21 cellular contexts compared by ENCODE assay signal in the genomic region with DNA sequence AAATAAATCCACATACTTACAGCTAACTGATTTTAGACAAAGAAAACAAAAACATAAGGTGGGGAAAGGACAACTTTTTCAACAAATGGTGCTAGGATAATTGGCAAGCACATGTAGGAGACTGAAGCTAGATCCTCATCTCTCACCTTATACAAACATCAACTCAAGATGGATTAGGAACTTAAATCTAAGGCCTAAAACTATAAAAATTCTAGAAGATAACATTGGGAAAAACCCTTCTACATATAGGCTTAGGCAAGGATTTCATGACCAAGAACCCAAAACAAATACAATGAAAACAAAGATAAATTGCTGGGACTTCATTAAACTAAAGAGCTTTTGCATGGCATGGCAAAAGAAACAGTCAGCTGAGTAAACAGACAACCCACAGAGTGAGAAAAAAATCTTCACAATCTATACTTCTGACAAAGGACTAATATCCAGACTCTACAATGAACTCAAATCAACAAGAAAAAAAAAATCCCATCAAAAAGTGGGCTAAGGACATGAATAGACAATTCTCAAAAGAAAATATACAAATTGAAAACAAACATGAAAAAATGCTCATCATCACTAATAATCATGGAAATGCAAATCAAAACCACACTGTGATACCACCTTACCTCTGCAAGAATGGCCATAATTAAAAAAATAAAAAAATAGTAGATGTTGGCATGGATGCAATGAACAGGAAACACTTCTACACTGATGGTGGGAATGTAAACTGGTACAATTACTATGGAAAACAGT. TPM values are rescaled to one million over a fixed set of nuclear protein-coding genes. Genes with fewer than 3 reads are reported as not detected.
DNase-seq lines count a peak whose midpoint lies in the region; ATAC-seq, FAIRE-seq and TF ChIP-seq lines count a peak whose summit lies in the region.
"Had no signal": no experiment of that assay in that cellular context is flagged by ENCODE, and none has a peak within 500 bp of the region (broad histone marks: within the 10 kb centered on the region; RNA-seq: fewer than 3 reads in every experiment).

No MANE protein-coding gene starts in this region.

- intact Hi-C loops in HepG2 (cut with micrococcal nuclease; ENCODE audit: unreplicated experiment) (no loop called here), mammary epithelial cell (cut with micrococcal nuclease) (no loop called here)

- no peak for TF ChIP-seq EP300 in HepG2 (IDR thresholded peaks at IDR 0.05; ENCODE audit: low read depth in 2 of 2, low read length in 2 of 2)
- no peak for TF ChIP-seq EP300 in HepG2 (CRISPR knock-in tag; IDR thresholded peaks at IDR 0.05; ENCODE audit: borderline replicate concordance)

- H3K27ac ChIP-seq in HepG2 (ENCODE audit: extremely low read length, insufficient read depth, low read length) = no peak overlapping the region
- H3K27ac ChIP-seq in mammary epithelial cell (ENCODE audit: insufficient read depth, low read depth, low read length) = no peak overlapping the region
- H3K27ac ChIP-seq in neuronal stem cell (replicated peaks; ENCODE audit: low read length) = no peak overlapping the region
- H3K27ac ChIP-seq: BLaER1 treated with 17β-estradiol and CSF1 and Interleukin-3, amounts not matched to agents 10 nM and 100 nM had no signal

- TF ChIP-seq RAD21 in HepG2 (CRISPR knock-in tag; IDR thresholded peaks at IDR 0.05) = no peak

- TF ChIP-seq POLR2A in HepG2 (IDR thresholded peaks at IDR 0.05; ENCODE audit: insufficient read depth in 1 of 2, low read depth in 2 of 2, low read length in 2 of 2) = peak; percentile 61 to 69

- in situ Hi-C loops in HepG2 (cut with HindIII; ENCODE audit: extremely low pct_ligation_motif_present, low pct_unique_long_range_greater_than_20kb) (no loop called here), mammary epithelial cell (cut with MboI; ENCODE audit: low sequenced_read_pairs in 2 of 2) (no loop called here)

- ATAC-seq in HepG2 = no peak
- no peak for ATAC-seq in GM21515 (IDR thresholded peaks at IDR 0.05; ENCODE audit: unreplicated experiment)

- no peaks in the 10 kb centered on the region for H3K27me3 ChIP-seq in HepG2 (ENCODE audit: control insufficient read depth in 1 of 2, insufficient read depth in 2 of 2, low read length in 2 of 2)
- H3K27me3 ChIP-seq in mammary epithelial cell (ENCODE audit: insufficient read depth, low read length) = peaks cover 2% of the 10 kb centered on the region
- no peaks in the 10 kb centered on the region for H3K27me3 ChIP-seq in neuronal stem cell (ENCODE audit: control insufficient read depth in 3 of 3, insufficient read depth in 3 of 3, low read depth in 1 of 3, low read length in 3 of 3)
- H3K27me3 ChIP-seq: BLaER1 treated with 17β-estradiol and CSF1 and Interleukin-3, amounts not matched to agents 10 nM and 100 nM had no signal

- POLR2A ChIA-PET in HepG2 (lab: Yijun Ruan, JAX) = interaction anchor here (0.7 to 7.8 kb wide), 5 partner anchors 10 to 80 kb away, joined by 3 to 85 read pairs (median 5); no protein-coding TSS in a partner anchor

- FAIRE-seq in HepG2 (lab: Jason Lieb, UNC) = no peak
- FAIRE-seq: G401.6, GM12891 had no signal

- H2BK12ac ChIP-seq in neuronal stem cell (ENCODE audit: low read length) = no peak overlapping the region

- no peak overlapping the region for H2BK5ac ChIP-seq in neuronal stem cell (ENCODE audit: low read length)

- no peak overlapping the region for H3K14ac ChIP-seq in neuronal stem cell (ENCODE audit: low read length)

- no peak overlapping the region for H2BK15ac ChIP-seq in neuronal stem cell (ENCODE audit: low read length)

- DNase-seq in NCI-H2107 treated with DMSO at 0.1 percent for 48 hours (lab: John Stamatoyannopoulos, UW; ENCODE audit: unreplicated experiment) = peak; percentile 19
- no peak for DNase-seq in NCI-H2107 (lab: John Stamatoyannopoulos, UW)
- peak; percentile 29 for DNase-seq in DMS53 (lab: John Stamatoyannopoulos, UW)
- DNase-seq in NCI-H345 (lab: John Stamatoyannopoulos, UW) = peak; percentile 25
- DNase-seq in HepG2 (ENCODE audit: low spot score) = no peak
- no peak for DNase-seq in mammary epithelial cell
- DNase-seq in neuronal stem cell (ENCODE audit: low spot score) = no peak
- DNase-seq: ACHN; Calu3; CD4-positive, CD25-positive, alpha-beta regulatory T cell; DMS 273 treated with DMSO at 0.1 percent for 48 hours; DMS79 treated with DMSO at 0.1 percent for 48 hours; EL; GOT3; H9 had no signal

- H3K18ac ChIP-seq in neuronal stem cell (ENCODE audit: low read length) = no peak overlapping the region

- H2AFZ ChIP-seq in HepG2 (ENCODE audit: low read length) (no peak overlapping the region), mammary epithelial cell (ENCODE audit: low read depth, low read length) (no peak overlapping the region), neuronal stem cell (ENCODE audit: low read length) (no peak overlapping the region)

- H4K20me1 ChIP-seq in HepG2 (ENCODE audit: insufficient read depth, low read length) (peaks cover 3% of the 10 kb centered on the region; the same call in 1 of the 2 replicates), mammary epithelial cell (ENCODE audit: insufficient read depth, low read length) (no peaks in the 10 kb centered on the region)
- H4K20me1 ChIP-seq: BLaER1 treated with 17β-estradiol and CSF1 and Interleukin-3, amounts not matched to agents 10 nM and 100 nM had no signal

- TF ChIP-seq CTCF in HepG2 (CRISPR knock-in tag; IDR thresholded peaks at IDR 0.05) (no peak), mammary epithelial cell (conservative IDR thresholded peaks at IDR 0.05 in 1 of 2, IDR thresholded peaks at IDR 0.05 in 1 of 2; ENCODE audit: extremely low read depth in 1 of 2, insufficient read depth in 1 of 2, low read depth in 1 of 2, low read length in 2 of 2) (no peak)

- H3K36me3 ChIP-seq in HepG2 (replicated peaks in 1 of 2; ENCODE audit: control insufficient read depth in 1 of 2, insufficient read depth in 2 of 2, low read length in 2 of 2) = peaks cover 7 to 31% of the 10 kb centered on the region in 2 experiments; a peak in 4 of 5 replicates
- H3K36me3 ChIP-seq in mammary epithelial cell (ENCODE audit: insufficient read depth, low read length) = no peaks in the 10 kb centered on the region
- no peaks in the 10 kb centered on the region for H3K36me3 ChIP-seq in neuronal stem cell (replicated peaks in 1 of 2; ENCODE audit: control insufficient read depth in 2 of 2, insufficient read depth in 2 of 2, low read length in 2 of 2)
- H3K36me3 ChIP-seq: BLaER1 treated with 17β-estradiol and CSF1 and Interleukin-3, amounts not matched to agents 10 nM and 100 nM had no signal

- BruUV-seq in HepG2 (replicated peaks; lab: Mats Ljungman, UMichigan) = TSS peak; percentile 0
- no TSS peak for BruUV-seq in mammary epithelial cell (replicated peaks; lab: Mats Ljungman, UMichigan)

- H3K9ac ChIP-seq in HepG2 (ENCODE audit: insufficient read depth, low read depth, low read length) (no peak overlapping the region), mammary epithelial cell (ENCODE audit: insufficient read depth, low read length) (no peak overlapping the region), neuronal stem cell (ENCODE audit: low read depth, low read length, poor library complexity) (no peak overlapping the region)
- H3K9ac ChIP-seq: BLaER1 treated with 17β-estradiol and CSF1 and Interleukin-3, amounts not matched to agents 10 nM and 100 nM had no signal

- peaks cover 24% of the 10 kb centered on the region for H3K4me1 ChIP-seq in HepG2 (ENCODE audit: insufficient read depth, low read length)
- H3K4me1 ChIP-seq in mammary epithelial cell (ENCODE audit: insufficient read depth, low read length) = no peaks in the 10 kb centered on the region
- H3K4me1 ChIP-seq in neuronal stem cell (ENCODE audit: control insufficient read depth in 2 of 2, insufficient read depth in 1 of 2, low read depth in 1 of 2, low read length in 2 of 2) = no peaks in the 10 kb centered on the region
- H3K4me1 ChIP-seq: BLaER1 treated with 17β-estradiol and CSF1 and Interleukin-3, amounts not matched to agents 10 nM and 100 nM had no signal

- no peak overlapping the region for H4K91ac ChIP-seq in neuronal stem cell (ENCODE audit: low read depth, low read length, poor library complexity)

- H2BK120ac ChIP-seq in neuronal stem cell (ENCODE audit: low read depth, low read length) = no peak overlapping the region

- dilution Hi-C loops in mammary epithelial cell (cut with HindIII; ENCODE audit: low sequenced_read_pairs) = no loop called here

- no peak overlapping the region for H3K4me3 ChIP-seq in HepG2 (replicated peaks in 1 of 3; ENCODE audit: insufficient read depth in 1 of 3, low read depth in 2 of 3, low read length in 3 of 3)
- no peak overlapping the region for H3K4me3 ChIP-seq in mammary epithelial cell (replicated peaks in 1 of 3; ENCODE audit: insufficient read depth in 1 of 3, low read depth in 2 of 3, low read length in 3 of 3)
- no peak overlapping the region for H3K4me3 ChIP-seq in neuronal stem cell (ENCODE audit: low read length in 2 of 2)
- H3K4me3 ChIP-seq: BLaER1 treated with 17β-estradiol and CSF1 and Interleukin-3, amounts not matched to agents 10 nM and 100 nM had no signal

- no peak overlapping the region for H3K4me2 ChIP-seq in HepG2 (ENCODE audit: low read depth, low read length)
- no peak overlapping the region for H3K4me2 ChIP-seq in mammary epithelial cell (ENCODE audit: insufficient read depth, low read depth, low read length)
- no peak overlapping the region for H3K4me2 ChIP-seq in neuronal stem cell (ENCODE audit: insufficient read depth, low read length, poor library complexity, severe bottlenecking)
- H3K4me2 ChIP-seq: BLaER1 treated with 17β-estradiol and CSF1 and Interleukin-3, amounts not matched to agents 10 nM and 100 nM had no signal

- H3K9me3 ChIP-seq in HepG2 (ENCODE audit: low read length) = no peaks in the 10 kb centered on the region
- no peaks in the 10 kb centered on the region for H3K9me3 ChIP-seq in mammary epithelial cell (replicated peaks; ENCODE audit: insufficient read depth, low read length)
- H3K9me3 ChIP-seq in neuronal stem cell (replicated peaks in 1 of 2; ENCODE audit: control insufficient read depth in 2 of 2, insufficient read depth in 1 of 2, low read depth in 1 of 2, low read length in 2 of 2) = no peaks in the 10 kb centered on the region
- H3K9me3 ChIP-seq: BLaER1 treated with 17β-estradiol and CSF1 and Interleukin-3, amounts not matched to agents 10 nM and 100 nM had no signal

- H3K4ac ChIP-seq in neuronal stem cell (ENCODE audit: low read length) = no peak overlapping the region

- peaks cover 7% of the 10 kb centered on the region for H3K79me2 ChIP-seq in HepG2 (ENCODE audit: insufficient read depth, low read length)
- no peaks in the 10 kb centered on the region for H3K79me2 ChIP-seq in mammary epithelial cell (ENCODE audit: insufficient read depth, low read length)

- no peak overlapping the region for H2AK5ac ChIP-seq in neuronal stem cell (ENCODE audit: low read depth, low read length)

- H3K23ac ChIP-seq in neuronal stem cell (ENCODE audit: low read depth, low read length, poor library complexity) = no peak overlapping the region

- no peak overlapping the region for H4K8ac ChIP-seq in neuronal stem cell (ENCODE audit: low read depth, low read length)

- no peaks in the 10 kb centered on the region for H3K79me1 ChIP-seq in neuronal stem cell (ENCODE audit: low read depth, low read length)

- CTCF ChIA-PET in HepG2 (lab: Yijun Ruan, JAX; ENCODE audit: low intra/inter-chr PET ratio, low total read pairs) = interaction anchor here (1.1 kb wide), 1 partner anchor 25 kb away, joined by 3 read pairs; no protein-coding TSS in a partner anchor
- CTCF ChIA-PET in mammary epithelial cell (lab: Charles Lee; ENCODE audit: low non-redundant PET) = no interaction called here

RNA-seq across cellular contexts. Expression of a gene that starts 14.1 kb away (rescaled TPM):
- total RNA-seq in HepG2 (2016; rRNA removed; fragmentation: Illumina TruSeq; extraction: Trizol) (4,406 and 9,434 TPM in 2 replicates), mammary epithelial cell (not detected)
- total RNA-seq in HepG2 (2016; cell fraction: cytosol; rRNA removed; fragmentation: Illumina TruSeq; extraction: Trizol; ENCODE audit: low read depth) = 859 and 984 TPM in 2 replicates
- 4,328 and 8,879 TPM in 2 replicates for total RNA-seq in HepG2 (2016; cell fraction: insoluble cytoplasmic fraction; rRNA removed; fragmentation: Illumina TruSeq; extraction: Trizol)
- 1,470 and 1,653 TPM in 2 replicates for total RNA-seq in HepG2 (2016; cell fraction: membrane; rRNA removed; fragmentation: Illumina TruSeq; extraction: Trizol)
- total RNA-seq in HepG2 (2016; cell fraction: nucleus; rRNA removed; fragmentation: Illumina TruSeq; extraction: Trizol) = 6,106 and 7,724 TPM in 2 replicates
- polyA plus RNA-seq in HepG2 (2011; rRNA removed) (12,657 and 13,105 TPM in 2 replicates), mammary epithelial cell (0.09 TPM)
- polyA plus RNA-seq in HepG2 (2011; cell fraction: cytosol; rRNA removed) = 10,032 and 12,863 TPM in 2 replicates
- 3,859 and 4,411 TPM in 2 replicates for polyA plus RNA-seq in HepG2 (2011; cell fraction: nucleus; rRNA removed)
- 15,767 and 21,683 TPM in 2 replicates for polyA plus RNA-seq in HepG2 (2012)
- 881 and 929 TPM in 2 replicates for polyA plus RNA-seq in HepG2 (2016; cell fraction: cytosol; fragmentation: Illumina TruSeq; extraction: Trizol; ENCODE audit: low read depth)
- 4,042 and 4,098 TPM in 2 replicates for polyA plus RNA-seq in HepG2 (2016; cell fraction: insoluble cytoplasmic fraction; fragmentation: Illumina TruSeq; extraction: Trizol; ENCODE audit: low read depth)
- 1,126 and 1,308 TPM in 2 replicates for polyA plus RNA-seq in HepG2 (2016; cell fraction: membrane; fragmentation: Illumina TruSeq; extraction: Trizol; ENCODE audit: low read depth)
- 10,518 and 11,638 TPM in 2 replicates for polyA plus RNA-seq in HepG2 (2016; cell fraction: nucleus; fragmentation: Illumina TruSeq; extraction: Trizol; ENCODE audit: insufficient read depth, low read depth)
- 1.4 and 2,561 TPM in 2 replicates for polyA minus RNA-seq in HepG2 (2011; rRNA and poly(A)+ RNA removed; ENCODE audit: low replicate concordance)
- 2,774 and 4,050 TPM in 2 replicates for polyA minus RNA-seq in HepG2 (2011; cell fraction: cytosol; rRNA and poly(A)+ RNA removed)
- polyA minus RNA-seq in HepG2 (2011; cell fraction: nucleus; rRNA and poly(A)+ RNA removed) = 1,510 and 2,631 TPM in 2 replicates
- not detected for polyA minus RNA-seq in mammary epithelial cell
- 0.20 TPM for polyA plus RNA-seq in neuronal stem cell (2013, experiment 1 of 2)
- 0.11 TPM for polyA plus RNA-seq in neuronal stem cell (2013, experiment 2 of 2)
- total RNA-seq: Calu3; CD4-positive, CD25-positive, alpha-beta regulatory T cell had no signal
- polyA plus RNA-seq: CD4-positive, CD25-positive, alpha-beta regulatory T cell had no signal

RNA-seq across cellular contexts. Expression of a gene that starts 17.8 kb away (rescaled TPM):
- total RNA-seq in HepG2 (2016; rRNA removed; fragmentation: Illumina TruSeq; extraction: Trizol) = 10,101 and 22,625 TPM in 2 replicates
- total RNA-seq in HepG2 (2016; cell fraction: cytosol; rRNA removed; fragmentation: Illumina TruSeq; extraction: Trizol; ENCODE audit: low read depth) = 1,763 and 1,983 TPM in 2 replicates
- 10,071 and 21,691 TPM in 2 replicates for total RNA-seq in HepG2 (2016; cell fraction: insoluble cytoplasmic fraction; rRNA removed; fragmentation: Illumina TruSeq; extraction: Trizol)
- 2,665 and 3,098 TPM in 2 replicates for total RNA-seq in HepG2 (2016; cell fraction: membrane; rRNA removed; fragmentation: Illumina TruSeq; extraction: Trizol)
- total RNA-seq in HepG2 (2016; cell fraction: nucleus; rRNA removed; fragmentation: Illumina TruSeq; extraction: Trizol) = 14,455 and 17,797 TPM in 2 replicates
- 22,205 and 22,259 TPM in 2 replicates for polyA plus RNA-seq in HepG2 (2011; rRNA removed)
- polyA plus RNA-seq in HepG2 (2011; cell fraction: cytosol; rRNA removed) = 10,343 and 19,758 TPM in 2 replicates
- polyA plus RNA-seq in HepG2 (2011; cell fraction: nucleus; rRNA removed) = 4,838 and 7,133 TPM in 2 replicates
- 30,113 and 41,157 TPM in 2 replicates for polyA plus RNA-seq in HepG2 (2012)
- 1,641 and 1,730 TPM in 2 replicates for polyA plus RNA-seq in HepG2 (2016; cell fraction: cytosol; fragmentation: Illumina TruSeq; extraction: Trizol; ENCODE audit: low read depth)
- 9,271 and 9,564 TPM in 2 replicates for polyA plus RNA-seq in HepG2 (2016; cell fraction: insoluble cytoplasmic fraction; fragmentation: Illumina TruSeq; extraction: Trizol; ENCODE audit: low read depth)
- polyA plus RNA-seq in HepG2 (2016; cell fraction: membrane; fragmentation: Illumina TruSeq; extraction: Trizol; ENCODE audit: low read depth) = 1,898 and 2,256 TPM in 2 replicates
- 21,168 and 22,798 TPM in 2 replicates for polyA plus RNA-seq in HepG2 (2016; cell fraction: nucleus; fragmentation: Illumina TruSeq; extraction: Trizol; ENCODE audit: insufficient read depth, low read depth)
- polyA minus RNA-seq in HepG2 (2011; rRNA and poly(A)+ RNA removed; ENCODE audit: low replicate concordance) = 2.4 and 3,693 TPM in 2 replicates
- polyA minus RNA-seq in HepG2 (2011; cell fraction: cytosol; rRNA and poly(A)+ RNA removed) = 6,095 and 10,549 TPM in 2 replicates
- polyA minus RNA-seq in HepG2 (2011; cell fraction: nucleus; rRNA and poly(A)+ RNA removed) = 3,995 and 8,747 TPM in 2 replicates
- not detected for total RNA-seq in mammary epithelial cell
- polyA plus RNA-seq in mammary epithelial cell = not detected
- polyA minus RNA-seq in mammary epithelial cell = not detected
- polyA plus RNA-seq in neuronal stem cell (2013, experiment 1 of 2) = 0.60 TPM
- polyA plus RNA-seq in neuronal stem cell (2013, experiment 2 of 2) = 0.57 TPM
- total RNA-seq: A172; Calu3; CD4-positive, CD25-positive, alpha-beta regulatory T cell; H9 had no signal
- polyA plus RNA-seq: CD4-positive, CD25-positive, alpha-beta regulatory T cell had no signal

RNA-seq across cellular contexts. Expression of a gene that starts 59.7 kb away (rescaled TPM):
- total RNA-seq in HepG2 (2016; rRNA removed; fragmentation: Illumina TruSeq; extraction: Trizol) (0.79 and 1.8 TPM in 2 replicates), mammary epithelial cell (not detected)
- total RNA-seq in HepG2 (2016; cell fraction: cytosol; rRNA removed; fragmentation: Illumina TruSeq; extraction: Trizol; ENCODE audit: low read depth) = 0.18 and 0.30 TPM in 2 replicates
- total RNA-seq in HepG2 (2016; cell fraction: insoluble cytoplasmic fraction; rRNA removed; fragmentation: Illumina TruSeq; extraction: Trizol) = 0.67 and 1.9 TPM in 2 replicates
- 0.31 and 0.34 TPM in 2 replicates for total RNA-seq in HepG2 (2016; cell fraction: membrane; rRNA removed; fragmentation: Illumina TruSeq; extraction: Trizol)
- total RNA-seq in HepG2 (2016; cell fraction: nucleus; rRNA removed; fragmentation: Illumina TruSeq; extraction: Trizol) = 4.4 and 4.6 TPM in 2 replicates
- polyA plus RNA-seq in HepG2 (2011; rRNA removed) (0.13 TPM in 2 replicates), mammary epithelial cell (not detected)
- polyA plus RNA-seq in HepG2 (2011; cell fraction: cytosol; rRNA removed) = 0.08 TPM in 1 of 2 replicates, not detected in the other
- 0.09 and 0.21 TPM in 2 replicates for polyA plus RNA-seq in HepG2 (2011; cell fraction: nucleus; rRNA removed)
- 0.15 and 0.17 TPM in 2 replicates for polyA plus RNA-seq in HepG2 (2012)
- polyA plus RNA-seq in HepG2 (2016; cell fraction: cytosol; fragmentation: Illumina TruSeq; extraction: Trizol; ENCODE audit: low read depth) = 0.18 and 0.36 TPM in 2 replicates
- 0.75 and 1.1 TPM in 2 replicates for polyA plus RNA-seq in HepG2 (2016; cell fraction: insoluble cytoplasmic fraction; fragmentation: Illumina TruSeq; extraction: Trizol; ENCODE audit: low read depth)
- polyA plus RNA-seq in HepG2 (2016; cell fraction: membrane; fragmentation: Illumina TruSeq; extraction: Trizol; ENCODE audit: low read depth) = 0.37 and 0.42 TPM in 2 replicates
- 7.2 and 7.4 TPM in 2 replicates for polyA plus RNA-seq in HepG2 (2016; cell fraction: nucleus; fragmentation: Illumina TruSeq; extraction: Trizol; ENCODE audit: insufficient read depth, low read depth)
- polyA minus RNA-seq in HepG2 (2011; rRNA and poly(A)+ RNA removed; ENCODE audit: low replicate concordance) = not detected in 2 replicates
- not detected in 2 replicates for polyA minus RNA-seq in HepG2 (2011; cell fraction: cytosol; rRNA and poly(A)+ RNA removed)
- 0.13 and 0.25 TPM in 2 replicates for polyA minus RNA-seq in HepG2 (2011; cell fraction: nucleus; rRNA and poly(A)+ RNA removed)
- polyA minus RNA-seq in mammary epithelial cell = not detected
- polyA plus RNA-seq in neuronal stem cell (2013, experiment 1 of 2) = not detected
- polyA plus RNA-seq in neuronal stem cell (2013, experiment 2 of 2) = not detected
- total RNA-seq: A172; Calu3; CD4-positive, CD25-positive, alpha-beta regulatory T cell; H9; HT1080 had no signal
- polyA plus RNA-seq: CD4-positive, CD25-positive, alpha-beta regulatory T cell had no signal

Comparison
In these comparisons a context has a peak if more than half of its experiments do, and no peak if none do; other contexts are left out.
1. DNase-seq: peak in NCI-H2107 treated with DMSO at 0.1 percent for 48 hours (single experiment), DMS53 (single experiment) and NCI-H345 (single experiment); none in NCI-H2107 (single experiment), HepG2 (single experiment), mammary epithelial cell (single experiment) and neuronal stem cell (single experiment).
2. RNA of a gene that starts 14.1 kb away (total RNA-seq): 859 to 9,434 TPM in HepG2; not detected in mammary epithelial cell; every median in the first group is over 100 times any median in the second.
3. RNA of a gene that starts 17.8 kb away (total RNA-seq): 1,763 to 22,625 TPM in HepG2; not detected in mammary epithelial cell; every median in the first group is over 1,000 times any median in the second.